ENCODE assay signal across 8 cellular contexts in genomic region chr18:12308386-12309100, GRCh38. TPM values are rescaled to one million over a fixed set of nuclear protein-coding genes. Genes with fewer than 3 reads are reported as not detected.
A peak's percentile ranks its signal among the peaks of the same experiment; 100 is the strongest.
DNase-seq lines count a peak whose midpoint lies in the region; ATAC-seq, FAIRE-seq and TF ChIP-seq lines count a peak whose summit lies in the region.

No MANE protein-coding gene starts in this region.

- POLR2A ChIA-PET in A549 (lab: Yijun Ruan, JAX) = interaction anchor here (0.6 to 2.4 kb wide), 5 partner anchors 11 to 69 kb away, joined by 3 to 8 read pairs (median 5); partner anchors contain the start of gene AFG3L2

- TF ChIP-seq RAD21 in A549 (conservative IDR thresholded peaks at IDR 0.05 in 1 of 2, IDR thresholded peaks at IDR 0.05 in 1 of 2) = no peak

- intact Hi-C loops in ascending aorta (cut with DNase I) = loop anchor here (1.0 to 10.0 kb wide), 5 partner anchors 20 to 454 kb away; partner anchors contain the start of genes AFG3L2 and CHMP1B

- TF ChIP-seq POLR2A in A549 (IDR thresholded peaks at IDR 0.05; ENCODE audit: low read length) (no peak; the same call in 1 of the 2 replicates), GM12892 (IDR thresholded peaks at IDR 0.05; ENCODE audit: low read depth, low read length) (no peak)

- peak overlapping the region; percentile 85 for H3K4me2 ChIP-seq in A549

- peak; percentile 84 to 91 for ATAC-seq in A549
- ATAC-seq in HG02870 (IDR thresholded peaks at IDR 0.05; ENCODE audit: unreplicated experiment) = peak; percentile 44

- CTCF ChIA-PET in A549 (lab: Yijun Ruan, JAX) = interaction anchor here (0.6 to 3.8 kb wide), 3 partner anchors 19 to 51 kb away, joined by 3 to 18 read pairs (median 7); no protein-coding TSS in a partner anchor

- peaks cover 24 to 33% of the 10 kb centered on the region in 2 donors for H3K36me3 ChIP-seq in ascending aorta

- 0% methylated on average over 10 of the region's 81 CpGs for WGBS in A549 (ENCODE audit: missing lambda C conversion rate)

- no peak for TF ChIP-seq EP300 in A549 (IDR thresholded peaks at IDR 0.05)

- peak overlapping the region; percentile 62 for H3K4me3 ChIP-seq in A549
- peak overlapping the region; percentile 72 to 95 for H3K4me3 ChIP-seq in ascending aorta

- no peaks in the 10 kb centered on the region for H3K27me3 ChIP-seq in ascending aorta

- TF ChIP-seq CTCF in A549 (IDR thresholded peaks at IDR 0.05) (no peak), ascending aorta (IDR thresholded peaks at IDR 0.05) (no peak)

- H3K4me1 ChIP-seq in A549 = peaks cover 11% of the 10 kb centered on the region
- H3K4me1 ChIP-seq in ascending aorta = peaks cover 15 to 20% of the 10 kb centered on the region in 2 donors

- peak; percentile 43 to 75 for DNase-seq in A549 (ENCODE audit: low read depth in 1 of 2, low spot score in 1 of 2)
- DNase-seq in GM12892 (ENCODE audit: insufficient read length) = peak; percentile 60
- peak; percentile 65 for DNase-seq in NCI-H460 (ENCODE audit: extremely low read depth, low read depth)
- peak; percentile 29 to 95 for DNase-seq in ascending aorta (ENCODE audit: low spot score in 2 of 2)
- peak; percentile 89 for DNase-seq in hepatic stellate cell (ENCODE audit: low spot score)
- DNase-seq in renal cortical epithelial cell (ENCODE audit: low read depth) = peak; percentile 57
- DNase-seq in DMS153 treated with DMSO at 0.1 percent for 48 hours (lab: John Stamatoyannopoulos, UW; ENCODE audit: unreplicated experiment) = no peak

- peaks cover 20% of the 10 kb centered on the region for H3K9me3 ChIP-seq in A549
- peaks cover 5 to 14% of the 10 kb centered on the region in 2 donors for H3K9me3 ChIP-seq in ascending aorta

- H3K27ac ChIP-seq in A549 (peak overlapping the region; percentile 82 to 99), ascending aorta (peak overlapping the region; percentile 97 to 98)

- FAIRE-seq in A549 (lab: Jason Lieb, UNC) = no peak
- FAIRE-seq in GM12892 (lab: Jason Lieb, UNC) = peak; percentile 67

TF ChIP-seq in A549, 52 proteins besides CTCF, POLR2A, EP300 and RAD21:
- TF ChIP-seq CBX8 (IDR thresholded peaks at IDR 0.05) = no peak
- TF ChIP-seq BHLHE40 (IDR thresholded peaks at IDR 0.05; ENCODE audit: low read depth, low read length) = no peak
- TF ChIP-seq CHD4 (IDR thresholded peaks at IDR 0.05; ENCODE audit: borderline replicate concordance) = no peak
- TF ChIP-seq HOXA7 (CRISPR knock-in tag; IDR thresholded peaks at IDR 0.05) = no peak
- peak in 1 of 2 experiments; percentile 64; a peak in 4 of 5 replicates for TF ChIP-seq JUN (IDR thresholded peaks at IDR 0.05)
- no peak for TF ChIP-seq CHD2 (IDR thresholded peaks at IDR 0.05; ENCODE audit: low read length, partially characterized antibody)
- no peak for TF ChIP-seq POLR2AphosphoS2 (conservative IDR thresholded peaks at IDR 0.05; ENCODE audit: low read length)
- TF ChIP-seq, protein P1, sequence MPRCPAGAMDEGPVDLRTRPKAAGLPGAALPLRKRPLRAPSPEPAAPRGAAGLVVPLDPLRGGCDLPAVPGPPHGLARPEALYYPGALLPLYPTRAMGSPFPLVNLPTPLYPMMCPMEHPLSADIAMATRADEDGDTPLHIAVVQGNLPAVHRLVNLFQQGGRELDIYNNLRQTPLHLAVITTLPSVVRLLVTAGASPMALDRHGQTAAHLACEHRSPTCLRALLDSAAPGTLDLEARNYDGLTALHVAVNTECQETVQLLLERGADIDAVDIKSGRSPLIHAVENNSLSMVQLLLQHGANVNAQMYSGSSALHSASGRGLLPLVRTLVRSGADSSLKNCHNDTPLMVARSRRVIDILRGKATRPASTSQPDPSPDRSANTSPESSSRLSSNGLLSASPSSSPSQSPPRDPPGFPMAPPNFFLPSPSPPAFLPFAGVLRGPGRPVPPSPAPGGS (IDR thresholded peaks at IDR 0.05) = no peak
- 0 out of 2 replicates have a peak, but pooled peaks have one; percentile 38 for TF ChIP-seq JUNB (IDR thresholded peaks at IDR 0.05)
- no peak for TF ChIP-seq ZFP36 (IDR thresholded peaks at IDR 0.05; ENCODE audit: borderline replicate concordance, partially characterized antibody)
- TF ChIP-seq NFE2L2 (conservative IDR thresholded peaks at IDR 0.05; ENCODE audit: low read length) = no peak
- no peak for TF ChIP-seq EHMT2 (IDR thresholded peaks at IDR 0.05; ENCODE audit: low read depth)
- no peak for TF ChIP-seq FOSB (CRISPR knock-in tag; IDR thresholded peaks at IDR 0.05)
- peak; percentile 73; the same call in 1 of the 2 replicates for TF ChIP-seq MAX (IDR thresholded peaks at IDR 0.05)
- TF ChIP-seq USF2 (IDR thresholded peaks at IDR 0.05) = no peak
- TF ChIP-seq HOXB13 (CRISPR knock-in tag; IDR thresholded peaks at IDR 0.05; ENCODE audit: low read depth) = no peak
- TF ChIP-seq, protein P2, sequence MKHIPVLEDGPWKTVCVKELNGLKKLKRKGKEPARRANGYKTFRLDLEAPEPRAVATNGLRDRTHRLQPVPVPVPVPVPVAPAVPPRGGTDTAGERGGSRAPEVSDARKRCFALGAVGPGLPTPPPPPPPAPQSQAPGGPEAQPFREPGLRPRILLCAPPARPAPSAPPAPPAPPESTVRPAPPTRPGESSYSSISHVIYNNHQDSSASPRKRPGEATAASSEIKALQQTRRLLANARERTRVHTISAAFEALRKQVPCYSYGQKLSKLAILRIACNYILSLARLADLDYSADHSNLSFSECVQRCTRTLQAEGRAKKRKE (CRISPR knock-in tag; IDR thresholded peaks at IDR 0.05; ENCODE audit: low read depth) = no peak
- TF ChIP-seq FOSL2 (IDR thresholded peaks at IDR 0.05) = peak; percentile 60
- TF ChIP-seq FOSL2 (CRISPR knock-in tag; IDR thresholded peaks at IDR 0.05) = peak; percentile 92
- no peak for TF ChIP-seq KDM1A (IDR thresholded peaks at IDR 0.05; ENCODE audit: low read depth)
- TF ChIP-seq CEBPB (IDR thresholded peaks at IDR 0.05) = peak in 1 of 2 experiments; percentile 43; a peak in 2 of 4 replicates
- TF ChIP-seq MAZ (IDR thresholded peaks at IDR 0.05; ENCODE audit: borderline replicate concordance, low read depth, low read length) = no peak
- TF ChIP-seq PHF8 (IDR thresholded peaks at IDR 0.05; ENCODE audit: borderline replicate concordance, low read depth) = peak; percentile 52; the same call in 1 of the 2 replicates
- no peak for TF ChIP-seq RFX5 (IDR thresholded peaks at IDR 0.05)
- no peak for TF ChIP-seq MAFK (IDR thresholded peaks at IDR 0.05; ENCODE audit: partially characterized antibody)
- TF ChIP-seq, protein P3, sequence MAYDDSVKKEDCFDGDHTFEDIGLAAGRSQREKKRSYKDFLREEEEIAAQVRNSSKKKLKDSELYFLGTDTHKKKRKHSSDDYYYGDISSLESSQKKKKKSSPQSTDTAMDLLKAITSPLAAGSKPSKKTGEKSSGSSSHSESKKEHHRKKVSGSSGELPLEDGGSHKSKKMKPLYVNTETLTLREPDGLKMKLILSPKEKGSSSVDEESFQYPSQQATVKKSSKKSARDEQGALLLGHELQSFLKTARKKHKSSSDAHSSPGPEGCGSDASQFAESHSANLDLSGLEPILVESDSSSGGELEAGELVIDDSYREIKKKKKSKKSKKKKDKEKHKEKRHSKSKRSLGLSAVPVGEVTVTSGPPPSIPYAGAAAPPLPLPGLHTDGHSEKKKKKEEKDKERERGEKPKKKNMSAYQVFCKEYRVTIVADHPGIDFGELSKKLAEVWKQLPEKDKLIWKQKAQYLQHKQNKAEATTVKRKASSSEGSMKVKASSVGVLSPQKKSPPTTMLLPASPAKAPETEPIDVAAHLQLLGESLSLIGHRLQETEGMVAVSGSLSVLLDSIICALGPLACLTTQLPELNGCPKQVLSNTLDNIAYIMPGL (CRISPR knock-in tag; IDR thresholded peaks at IDR 0.05; ENCODE audit: borderline replicate concordance) = no peak
- TF ChIP-seq NR3C1 (IDR thresholded peaks at IDR 0.05) = no peak

RNA-seq across cellular contexts. Expression of gene TUBB6, which starts 0.5 kb away (rescaled TPM):
- polyA plus RNA-seq in A549 (2011; rRNA removed) = 83.7 and 88.5 TPM in 2 replicates
- 359 and 471 TPM in 2 replicates for polyA plus RNA-seq in A549 (2012; cell fraction: cytosol; rRNA removed)
- polyA plus RNA-seq in A549 (2012; cell fraction: nucleus; rRNA removed) = 409 and 668 TPM in 2 replicates
- polyA plus RNA-seq in A549 (2017; fragmentation: RNase III; extraction: RNeasy Plus Mini Kit Qiagen cat#74134 plus additional on column Dnase treatment) = 235 to 259 TPM (median 235 TPM) in 3 replicates
- 81.7 and 95.6 TPM in 2 replicates for polyA minus RNA-seq in A549 (2011; rRNA and poly(A)+ RNA removed)
- 38.8 TPM for polyA plus RNA-seq in GM12892 (2012; ENCODE audit: missing spikeins)
- total RNA-seq in NCI-H460 (2014; rRNA removed; shearing (Covaris generic)) = 87.1 and 102 TPM in 2 replicates
- polyA plus RNA-seq in NCI-H460 (2014; cell fraction: nucleus; rRNA removed) = 135 and 145 TPM in 2 replicates
- total RNA-seq in ascending aorta = 800 TPM
- 224 and 821 TPM in 2 replicates for total RNA-seq in renal cortical epithelial cell

RNA-seq across cellular contexts. Expression of gene CIDEA, which starts 54.4 kb away (rescaled TPM):
- polyA plus RNA-seq in A549 (2011; rRNA removed) (not detected in 2 replicates), A549 (2017; fragmentation: RNase III; extraction: RNeasy Plus Mini Kit Qiagen cat#74134 plus additional on column Dnase treatment) (not detected in 3 replicates)
- not detected in 2 replicates for polyA plus RNA-seq in A549 (2012; cell fraction: cytosol; rRNA removed)
- polyA plus RNA-seq in A549 (2012; cell fraction: nucleus; rRNA removed) = not detected in 2 replicates
- not detected in 2 replicates for polyA minus RNA-seq in A549 (2011; rRNA and poly(A)+ RNA removed)
- polyA plus RNA-seq in GM12892 (2012; ENCODE audit: missing spikeins) = not detected
- total RNA-seq in NCI-H460 (2014; rRNA removed; shearing (Covaris generic)) = not detected in 2 replicates
- not detected in 2 replicates for polyA plus RNA-seq in NCI-H460 (2014; cell fraction: nucleus; rRNA removed)
- total RNA-seq in ascending aorta (not detected), renal cortical epithelial cell (0.87 TPM in 1 of 2 replicates, not detected in the other)
